In the genomic region with DNA sequence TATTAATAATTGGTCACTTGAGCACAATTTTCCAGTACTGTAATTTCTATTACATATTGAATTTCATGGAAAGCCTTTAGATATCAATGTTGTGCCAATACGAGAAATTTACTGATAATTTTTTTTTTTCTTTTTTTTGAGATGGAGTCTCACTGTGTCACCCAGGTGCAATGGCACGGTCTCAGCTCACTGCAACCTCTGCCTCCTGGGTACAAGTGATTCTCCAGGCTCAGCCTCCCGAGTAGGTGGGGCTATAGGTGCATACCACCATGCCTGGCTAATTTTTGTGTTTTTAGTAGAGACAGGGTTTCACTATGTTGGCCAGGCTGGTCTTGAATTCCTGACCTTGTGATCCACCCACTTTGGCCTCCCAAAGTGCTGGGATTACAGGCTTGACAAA, we compare ENCODE assay signal across 8 cellular contexts.
DNase-seq lines count a peak whose midpoint lies in the region; ATAC-seq and TF ChIP-seq lines count a peak whose summit lies in the region.
"Not testable (repeated sequence)": the region's sequence is repeated elsewhere in the genome, so short reads cannot be mapped to it uniquely, and the experiment has no call there.

No MANE protein-coding gene starts in this region.

- H3K4me2 ChIP-seq in Loucy (ENCODE audit: low read depth, low read length, poor library complexity, severe bottlenecking), result peak overlapping the region; percentile 93

- CTCF ChIA-PET in CD8-positive, alpha-beta memory T cell (lab: Charles Lee), result interaction anchor here (1.9 kb wide), 1 partner anchor 24 kb away, joined by 24 read pairs; no protein-coding TSS in a partner anchor
- CTCF ChIA-PET in activated CD8-positive, alpha-beta T cell treated with anti-CD3 and anti-CD28 coated beads, Interleukin-2, amount 10 ng/mL, durations not matched to agents 7 days and 5 days (lab: Charles Lee), result interaction anchor here (1.8 to 4.9 kb wide), 8 partner anchors 14 to 112 kb away, joined by 6 to 58 read pairs (median 16); no protein-coding TSS in a partner anchor
- CTCF ChIA-PET in naive thymus-derived CD4-positive, alpha-beta T cell (lab: Charles Lee), result interaction anchor here (1.9 to 3.5 kb wide), 4 partner anchors 15 to 111 kb away, joined by 6 to 40 read pairs (median 9); no protein-coding TSS in a partner anchor

- ATAC-seq in CD4-positive, CD25-positive, alpha-beta regulatory T cell (ENCODE audit: low read depth in 2 of 2); T-helper 17 cell; activated CD8-positive, alpha-beta T cell treated with anti-CD3 and anti-CD28 coated beads, Interleukin-2, amount 10 ng/mL, durations not matched to agents 7 days and 5 days; activated naive CD8-positive, alpha-beta T cell treated with anti-CD3 and anti-CD28 coated beads, Interleukin-2, amount 10 ng/mL, durations not matched to agents 7 days and 5 days (ENCODE audit: low read depth); naive thymus-derived CD4-positive, alpha-beta T cell: not testable (repeated sequence)

- H3K9me3 Mint-ChIP-seq in CD4-positive, CD25-positive, alpha-beta regulatory T cell; CD8-positive, alpha-beta memory T cell; osteocyte (ENCODE audit: unreplicated experiment): not testable (repeated sequence)
- peaks cover 34% of the 10 kb centered on the region for H3K9me3 Mint-ChIP-seq in activated CD8-positive, alpha-beta T cell treated with anti-CD3 and anti-CD28 coated beads, Interleukin-2, amount 10 ng/mL, durations not matched to agents 7 days and 5 days (ENCODE audit: insufficient read depth)
- H3K9me3 Mint-ChIP-seq in activated naive CD8-positive, alpha-beta T cell treated with anti-CD3 and anti-CD28 coated beads, Interleukin-2, amount 10 ng/mL, durations not matched to agents 7 days and 5 days, result peaks cover 21% of the 10 kb centered on the region
- peaks cover 0 to 24% (median 0%) of the 10 kb centered on the region in 11 donors for H3K9me3 Mint-ChIP-seq in naive thymus-derived CD4-positive, alpha-beta T cell

- H3K27me3 Mint-ChIP-seq in CD4-positive, CD25-positive, alpha-beta regulatory T cell; CD8-positive, alpha-beta memory T cell; T-helper 17 cell; activated CD8-positive, alpha-beta T cell treated with anti-CD3 and anti-CD28 coated beads, Interleukin-2, amount 10 ng/mL, durations not matched to agents 7 days and 5 days (ENCODE audit: low read depth); activated naive CD8-positive, alpha-beta T cell treated with anti-CD3 and anti-CD28 coated beads, Interleukin-2, amount 10 ng/mL, durations not matched to agents 7 days and 5 days; naive thymus-derived CD4-positive, alpha-beta T cell; osteocyte (ENCODE audit: unreplicated experiment): not testable (repeated sequence)

- H3K27ac Mint-ChIP-seq in CD4-positive, CD25-positive, alpha-beta regulatory T cell, result peak overlapping the region; percentile 7 to 99 (median 99)
- H3K27ac Mint-ChIP-seq in CD8-positive, alpha-beta memory T cell, result peak overlapping the region in 3 of 8 donors; percentile 40 to 83 (median 41)
- peak overlapping the region; percentile 97 for H3K27ac Mint-ChIP-seq in T-helper 17 cell
- H3K27ac Mint-ChIP-seq in activated CD8-positive, alpha-beta T cell treated with anti-CD3 and anti-CD28 coated beads, Interleukin-2, amount 10 ng/mL, durations not matched to agents 7 days and 5 days, result peak overlapping the region; percentile 84
- peak overlapping the region; percentile 87 for H3K27ac Mint-ChIP-seq in activated naive CD8-positive, alpha-beta T cell treated with anti-CD3 and anti-CD28 coated beads, Interleukin-2, amount 10 ng/mL, durations not matched to agents 7 days and 5 days
- H3K27ac Mint-ChIP-seq in naive thymus-derived CD4-positive, alpha-beta T cell, result peak overlapping the region; percentile 71 to 96 (median 93)
- H3K27ac Mint-ChIP-seq in osteocyte (ENCODE audit: unreplicated experiment), result not testable (repeated sequence)

- DNase-seq in CD4-positive, CD25-positive, alpha-beta regulatory T cell; CD8-positive, alpha-beta memory T cell; T-helper 17 cell; activated CD8-positive, alpha-beta T cell treated with anti-CD3 and anti-CD28 coated beads, Interleukin-2, amount 10 ng/mL, durations not matched to agents 7 days and 5 days; activated naive CD8-positive, alpha-beta T cell treated with anti-CD3 and anti-CD28 coated beads, Interleukin-2, amount 10 ng/mL, durations not matched to agents 7 days and 5 days: not testable (repeated sequence)
- peak in 1 of 9 donors; percentile 14 for DNase-seq in naive thymus-derived CD4-positive, alpha-beta T cell
- DNase-seq in osteocyte (ENCODE audit: extremely low spot score, unreplicated experiment), result peak; percentile 38

- TF ChIP-seq CTCF in Loucy (conservative IDR thresholded peaks at IDR 0.05; ENCODE audit: low read length); osteocyte (IDR thresholded peaks at IDR 0.05): not testable (repeated sequence)

- H3K79me2 ChIP-seq in Loucy (ENCODE audit: insufficient read depth, low read length), result not testable (repeated sequence)

- H3K9me2 ChIP-seq in Loucy (replicated peaks; ENCODE audit: low read depth, low read length), result not testable (repeated sequence)

- intact Hi-C loops in naive thymus-derived CD4-positive, alpha-beta T cell (cut with micrococcal nuclease), result loop anchor here (1.0 to 5.0 kb wide), 16 partner anchors 13 to 1393 kb away; a partner anchor contains a TSS

- H3K36me3 Mint-ChIP-seq in CD4-positive, CD25-positive, alpha-beta regulatory T cell; T-helper 17 cell (ENCODE audit: low read depth); osteocyte (ENCODE audit: unreplicated experiment): not testable (repeated sequence)
- peaks cover 0 to 20% (median 1%) of the 10 kb centered on the region in 3 donors for H3K36me3 Mint-ChIP-seq in CD8-positive, alpha-beta memory T cell
- peaks cover 67% of the 10 kb centered on the region for H3K36me3 Mint-ChIP-seq in activated CD8-positive, alpha-beta T cell treated with anti-CD3 and anti-CD28 coated beads, Interleukin-2, amount 10 ng/mL, durations not matched to agents 7 days and 5 days (ENCODE audit: low read depth)
- H3K36me3 Mint-ChIP-seq in activated naive CD8-positive, alpha-beta T cell treated with anti-CD3 and anti-CD28 coated beads, Interleukin-2, amount 10 ng/mL, durations not matched to agents 7 days and 5 days, result peaks cover 39% of the 10 kb centered on the region
- peaks cover 0 to 51% (median 0%) of the 10 kb centered on the region in 5 donors for H3K36me3 Mint-ChIP-seq in naive thymus-derived CD4-positive, alpha-beta T cell

- not testable (repeated sequence) for H4K20me1 ChIP-seq in Loucy (ENCODE audit: insufficient read depth, low read length, poor library complexity, severe bottlenecking)

- not testable (repeated sequence) for H3K27me3 ChIP-seq in CD4-positive, CD25-positive, alpha-beta regulatory T cell (ENCODE audit: control insufficient read depth, insufficient read depth, low read length); CD8-positive, alpha-beta memory T cell (ENCODE audit: insufficient read depth, low read length, poor library complexity, severe bottlenecking); Loucy (ENCODE audit: insufficient read depth, low read length, poor library complexity, severe bottlenecking); naive thymus-derived CD4-positive, alpha-beta T cell (ENCODE audit: control insufficient read depth in 2 of 2, insufficient read depth in 2 of 2, low read length in 2 of 2)

- H3K27ac ChIP-seq in CD4-positive, CD25-positive, alpha-beta regulatory T cell (ENCODE audit: insufficient read depth, low read length, poor library complexity, severe bottlenecking), result peak overlapping the region; percentile 88
- H3K27ac ChIP-seq in CD8-positive, alpha-beta memory T cell (ENCODE audit: low read depth, low read length), result not testable (repeated sequence)
- H3K27ac ChIP-seq in naive thymus-derived CD4-positive, alpha-beta T cell (ENCODE audit: low read depth, low read length), result peak overlapping the region; percentile 74

- POLR2A ChIA-PET in CD8-positive, alpha-beta memory T cell (lab: Charles Lee), result interaction anchor here (0.6 to 0.7 kb wide), 2 partner anchors 292 to 621 kb away, joined by 4 to 8 read pairs; no protein-coding TSS in a partner anchor
- POLR2A ChIA-PET in activated CD8-positive, alpha-beta T cell treated with anti-CD3 and anti-CD28 coated beads, Interleukin-2, amount 10 ng/mL, durations not matched to agents 7 days and 5 days (lab: Charles Lee), result interaction anchor here (1.4 to 2.4 kb wide), 5 partner anchors 13 to 436 kb away, joined by 6 to 32 read pairs (median 13); a partner anchor contains a TSS
- POLR2A ChIA-PET in activated naive CD8-positive, alpha-beta T cell treated with anti-CD3 and anti-CD28 coated beads, Interleukin-2, amount 10 ng/mL, durations not matched to agents 7 days and 5 days (lab: Charles Lee), result interaction anchor here (1.4 to 5.4 kb wide), 8 partner anchors 11 to 111 kb away, joined by 4 to 41 read pairs (median 12); no protein-coding TSS in a partner anchor
- POLR2A ChIA-PET in naive thymus-derived CD4-positive, alpha-beta T cell (lab: Charles Lee), result interaction anchor here (1.1 to 3.4 kb wide), 6 partner anchors 13 to 79 kb away, joined by 5 to 29 read pairs (median 14); no protein-coding TSS in a partner anchor

- H2AFZ ChIP-seq in Loucy (ENCODE audit: low read length), result 0 out of 2 replicates have a peak overlapping the region, but pooled peaks have one; percentile 12

- not testable (repeated sequence) for H3K36me3 ChIP-seq in CD4-positive, CD25-positive, alpha-beta regulatory T cell (ENCODE audit: control insufficient read depth, insufficient read depth, low read length); CD8-positive, alpha-beta memory T cell (ENCODE audit: insufficient read depth, low read length); Loucy (ENCODE audit: insufficient read depth, low read length); naive thymus-derived CD4-positive, alpha-beta T cell (ENCODE audit: control insufficient read depth in 2 of 3, insufficient read depth in 3 of 3, low read length in 3 of 3)

- not testable (repeated sequence) for H3K9me3 ChIP-seq in CD4-positive, CD25-positive, alpha-beta regulatory T cell (ENCODE audit: control insufficient read depth in 2 of 2, low read length in 2 of 2); CD8-positive, alpha-beta memory T cell (ENCODE audit: low read length); Loucy (ENCODE audit: insufficient read depth, low read depth, low read length); T-helper 17 cell (ENCODE audit: control insufficient read depth, low read length, poor library complexity, severe bottlenecking); naive thymus-derived CD4-positive, alpha-beta T cell (ENCODE audit: control insufficient read depth in 2 of 3, low read length in 3 of 3)

- peaks cover 81% of the 10 kb centered on the region for H3K4me1 ChIP-seq in CD4-positive, CD25-positive, alpha-beta regulatory T cell (ENCODE audit: control insufficient read depth, insufficient read depth, low read length, poor library complexity, severe bottlenecking)
- peaks cover 89% of the 10 kb centered on the region for H3K4me1 ChIP-seq in CD8-positive, alpha-beta memory T cell (ENCODE audit: insufficient read depth, low read length)
- peaks cover 55% of the 10 kb centered on the region for H3K4me1 ChIP-seq in Loucy (ENCODE audit: insufficient read depth, low read length, poor library complexity, severe bottlenecking)
- peaks cover 63 to 80% of the 10 kb centered on the region in 2 donors for H3K4me1 ChIP-seq in naive thymus-derived CD4-positive, alpha-beta T cell (ENCODE audit: control insufficient read depth in 2 of 2, insufficient read depth in 2 of 2, low read length in 2 of 2)

- H3K4me3 ChIP-seq in CD4-positive, CD25-positive, alpha-beta regulatory T cell (ENCODE audit: low read depth, low read length), result peak overlapping the region; percentile 67
- H3K4me3 ChIP-seq in CD8-positive, alpha-beta memory T cell (ENCODE audit: low read length); naive thymus-derived CD4-positive, alpha-beta T cell (ENCODE audit: low read length): not testable (repeated sequence)
- peak overlapping the region; percentile 64 for H3K4me3 ChIP-seq in Loucy (ENCODE audit: low read length, poor library complexity, severe bottlenecking)

- H3F3A ChIP-seq in Loucy (ENCODE audit: low read depth), result peaks cover 23% of the 10 kb centered on the region

- peak overlapping the region; percentile 39 for H3K9ac ChIP-seq in Loucy (ENCODE audit: low read depth, low read length, poor library complexity, severe bottlenecking)

- peaks cover 37 to 93% (median 60%) of the 10 kb centered on the region in 4 donors for H3K4me1 Mint-ChIP-seq in CD4-positive, CD25-positive, alpha-beta regulatory T cell
- H3K4me1 Mint-ChIP-seq in CD8-positive, alpha-beta memory T cell, result peaks cover 69 to 91% (median 88%) of the 10 kb centered on the region in 3 donors
- peaks cover 46% of the 10 kb centered on the region for H3K4me1 Mint-ChIP-seq in T-helper 17 cell
- peaks cover 83% of the 10 kb centered on the region for H3K4me1 Mint-ChIP-seq in activated CD8-positive, alpha-beta T cell treated with anti-CD3 and anti-CD28 coated beads, Interleukin-2, amount 10 ng/mL, durations not matched to agents 7 days and 5 days (ENCODE audit: low read depth)
- H3K4me1 Mint-ChIP-seq in activated naive CD8-positive, alpha-beta T cell treated with anti-CD3 and anti-CD28 coated beads, Interleukin-2, amount 10 ng/mL, durations not matched to agents 7 days and 5 days, result peaks cover 64% of the 10 kb centered on the region
- H3K4me1 Mint-ChIP-seq in naive thymus-derived CD4-positive, alpha-beta T cell, result peaks cover 39 to 91% (median 86%) of the 10 kb centered on the region in 7 donors
- not testable (repeated sequence) for H3K4me1 Mint-ChIP-seq in osteocyte (ENCODE audit: unreplicated experiment)

- H3K4me3 Mint-ChIP-seq in CD4-positive, CD25-positive, alpha-beta regulatory T cell, result peak overlapping the region in 3 of 4 donors; percentile 71 to 86 (median 81)
- peak overlapping the region in 6 of 7 donors; percentile 8 to 85 (median 57) for H3K4me3 Mint-ChIP-seq in CD8-positive, alpha-beta memory T cell
- not testable (repeated sequence) for H3K4me3 Mint-ChIP-seq in T-helper 17 cell; activated CD8-positive, alpha-beta T cell treated with anti-CD3 and anti-CD28 coated beads, Interleukin-2, amount 10 ng/mL, durations not matched to agents 7 days and 5 days; osteocyte (ENCODE audit: unreplicated experiment)
- H3K4me3 Mint-ChIP-seq in activated naive CD8-positive, alpha-beta T cell treated with anti-CD3 and anti-CD28 coated beads, Interleukin-2, amount 10 ng/mL, durations not matched to agents 7 days and 5 days, result peak overlapping the region; percentile 37
- peak overlapping the region in 7 of 10 donors; percentile 23 to 81 (median 77) for H3K4me3 Mint-ChIP-seq in naive thymus-derived CD4-positive, alpha-beta T cell
